8 cellular contexts compared by ENCODE assay signal in the genomic region with DNA sequence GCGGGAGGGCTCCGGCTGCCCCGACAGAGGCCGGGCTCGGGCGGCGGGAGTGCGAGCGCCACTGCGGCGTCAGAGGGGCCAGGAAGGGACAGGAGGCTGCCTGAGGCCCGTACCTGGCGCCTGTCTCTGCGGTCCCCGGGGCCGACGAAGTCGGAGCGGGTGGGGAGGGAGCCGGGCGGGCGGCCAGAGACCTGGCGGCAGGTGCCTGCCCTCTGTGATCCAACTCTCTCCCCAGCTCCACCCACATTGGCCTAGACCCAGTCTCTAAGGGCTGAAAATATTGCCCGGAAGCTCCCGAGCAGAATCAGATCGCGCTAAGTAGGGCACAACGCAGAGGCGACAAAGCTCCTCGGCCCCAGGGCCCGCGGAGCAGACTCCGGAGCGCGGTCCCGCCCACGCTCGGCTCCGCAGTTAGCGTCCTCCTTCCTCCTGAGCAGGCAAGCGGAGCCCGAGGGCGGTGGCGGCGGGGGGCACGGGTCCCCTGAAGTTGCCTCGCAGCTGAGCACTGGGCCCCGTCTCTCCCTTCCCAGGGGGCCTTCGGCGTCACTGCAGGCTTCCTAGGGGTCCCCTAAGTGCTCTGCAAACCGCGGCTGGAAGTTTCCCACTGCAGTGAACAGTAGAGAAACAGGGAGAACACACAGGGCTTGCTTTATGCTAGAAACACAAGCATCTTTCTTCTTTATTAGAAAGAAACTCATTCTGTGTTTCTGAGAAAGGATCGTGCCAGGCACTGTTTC. TPM values are rescaled to one million over a fixed set of nuclear protein-coding genes. Genes with fewer than 3 reads are reported as not detected.
DNase-seq lines count a peak whose midpoint lies in the region; ATAC-seq and FAIRE-seq lines count a peak whose summit lies in the region.

TSS of gene MAN2A2 (plus strand) at position 307 of the 737 bp plus-strand sequence. CDS start 906 bp downstream, outside the sequence.

- peak; percentile 82 for FAIRE-seq in GM18507 (lab: Jason Lieb, UNC)

- DNase-seq in GM18507 (ENCODE audit: extremely low spot score, insufficient read length, low read depth) (peak; percentile 80), NCI-H146 (lab: John Stamatoyannopoulos, UW) (peak; percentile 69), cerebellum (ENCODE audit: low spot score) (peak; percentile 77), kidney tubule cell (ENCODE audit: low spot score) (peak; percentile 68), NCI-H524 treated with DMSO at 0.1 percent for 48 hours (lab: John Stamatoyannopoulos, UW) (no peak)
- DNase-seq in activated CD4-positive, alpha-beta T cell treated with anti-CD3 and anti-CD28 coated beads for 1 hour: peak; percentile 59
- peak; percentile 73 to 74 for DNase-seq in stimulated activated CD4-positive, alpha-beta T cell treated with anti-CD3 and anti-CD28 coated beads, Interleukin-15, amount 100 ng/mL, for 48 hours (ENCODE audit: low read depth in 2 of 2)

- ATAC-seq in HG02798 (IDR thresholded peaks at IDR 0.05; ENCODE audit: poor library complexity, unreplicated experiment): peak; percentile 59

RNA-seq across cellular contexts. Expression of gene MAN2A2, which starts in this region (rescaled TPM):
- total RNA-seq in cerebellum: 51.9 TPM
